10 cellular contexts compared by ENCODE assay signal in genomic region chr5:158953929-158954534, GRCh38.
DNase-seq lines count a peak whose midpoint lies in the region; ATAC-seq and TF ChIP-seq lines count a peak whose summit lies in the region.
"Had no signal": no experiment of that assay in that cellular context is flagged by ENCODE, and none has a peak within 500 bp of the region (broad histone marks: within the 10 kb centered on the region; RNA-seq: fewer than 3 reads in every experiment).

No MANE protein-coding gene starts in this region.

- in situ Hi-C loops in GM13977 (cut with MboI; ENCODE audit: low pct_unique_long_range_greater_than_20kb, low sequenced_read_pairs, unreplicated experiment) = loop anchor here (10.0 kb wide), 1 partner anchor 61 kb away; no protein-coding TSS in a partner anchor

- peak; percentile 57 for DNase-seq in GM13977 (ENCODE audit: low spot score)
- DNase-seq in SIG-M5 treated with dmso at 0.1 percent for 504 hours (lab: John Stamatoyannopoulos, UW; ENCODE audit: unreplicated experiment) = peak; percentile 60
- DNase-seq in NCI-H1417 (lab: John Stamatoyannopoulos, UW) = no peak
- no peak for DNase-seq in activated CD4-positive, alpha-beta T cell treated with anti-CD3 and anti-CD28 coated beads for 4 hours
- no peak for DNase-seq in NCI-H2171 (lab: John Stamatoyannopoulos, UW)
- DNase-seq in stimulated activated CD4-positive, alpha-beta T cell treated with anti-CD3 and anti-CD28 coated beads, Interleukin-2, amount 100 ng/mL, for 24 hours = no peak
- DNase-seq: IMR-90 had no signal

- ATAC-seq in GM21360 (IDR thresholded peaks at IDR 0.05; ENCODE audit: unreplicated experiment) (peak; percentile 57), HG03135 (IDR thresholded peaks at IDR 0.05; ENCODE audit: unreplicated experiment) (peak; percentile 84)
- ATAC-seq: T-cell had no signal

- no peak for TF ChIP-seq CTCF in GM13977 (IDR thresholded peaks at IDR 0.05; ENCODE audit: extremely low read depth, insufficient read depth, missing control alignments)

Comparison
In these comparisons a context has a peak if more than half of its experiments do, and no peak if none do; other contexts are left out.
1. DNase-seq: peak in GM13977 (single experiment) and SIG-M5 treated with dmso at 0.1 percent for 504 hours (single experiment); none in NCI-H1417 (0 of 3), activated CD4-positive, alpha-beta T cell treated with anti-CD3 and anti-CD28 coated beads for 4 hours (0 of 2), NCI-H2171 (single experiment) and stimulated activated CD4-positive, alpha-beta T cell treated with anti-CD3 and anti-CD28 coated beads, Interleukin-2, amount 100 ng/mL, for 24 hours (0 of 2).